Comparison of ENCODE assay signal across 27 cellular contexts in genomic region chr12:110903511-110903910, GRCh38. TPM values are rescaled to one million over a fixed set of nuclear protein-coding genes. Genes with fewer than 3 reads are reported as not detected.
A peak's percentile ranks its signal among the peaks of the same experiment; 100 is the strongest.
DNase-seq lines count a peak whose midpoint lies in the region; ATAC-seq, FAIRE-seq and TF ChIP-seq lines count a peak whose summit lies in the region.
"Had no signal": no experiment of that assay in that cellular context is flagged by ENCODE, and none has a peak within 500 bp of the region (broad histone marks: within the 10 kb centered on the region; RNA-seq: fewer than 3 reads in every experiment).

No MANE protein-coding gene starts in this region.

- H3K36me3 Mint-ChIP-seq in WTC11 = no peaks in the 10 kb centered on the region
- H3K36me3 Mint-ChIP-seq: CD14-positive monocyte; CD4-positive, alpha-beta memory T cell; CD4-positive, CD25-positive, alpha-beta regulatory T cell; CD8-positive, alpha-beta memory T cell had no signal

- no peaks in the 10 kb centered on the region for H3K9me1 ChIP-seq in K562 (ENCODE audit: control insufficient read depth, insufficient read depth, low read length)

- in situ Hi-C loops in K562 (cut with MboI) = no loop called here

- H3K79me2 ChIP-seq in K562 (ENCODE audit: control insufficient read depth, insufficient read depth, low read length) = no peaks in the 10 kb centered on the region

- DNase-seq in GM12891 (ENCODE audit: insufficient read length, low spot score) (no peak), WTC11 (ENCODE audit: low spot score) (no peak), K562 (ENCODE audit: extremely low read depth in 1 of 4, low spot score in 3 of 4) (no peak), spleen (peak; percentile 2), left lobe of liver (ENCODE audit: low spot score) (no peak), DMS79 treated with DMSO at 0.1 percent for 48 hours (lab: John Stamatoyannopoulos, UW) (no peak)
- DNase-seq: 8988T; ACHN; BE2C; C1 segment of cervical spinal cord; CD4-positive, alpha-beta memory T cell; CD4-positive, CD25-positive, alpha-beta regulatory T cell; CD8-positive, alpha-beta memory T cell; COR-L47; DMS 273 treated with DMSO at 0.1 percent for 48 hours; DMS153; DMS53; DMS79; GF-D8 had no signal

- BruUV-seq in K562 (replicated peaks; lab: Mats Ljungman, UMichigan) = no TSS peak

- 0% methylated on average over 4 of the region's 4 CpGs for WGBS in K562 (ENCODE audit: insufficient coverage, low coverage, missing lambda C conversion rate)
- 92 to 97% (median 94%) methylated on average over 4 of the region's 4 CpGs for WGBS in spleen, 5 donors

- H3K9me3 ChIP-seq in K562 (replicated peaks; ENCODE audit: control insufficient read depth, insufficient read depth, low read depth, low read length) = no peaks in the 10 kb centered on the region; the same call in 1 of the 2 replicates
- no peaks in the 10 kb centered on the region for H3K9me3 ChIP-seq in spleen
- H3K9me3 ChIP-seq: BE2C, BLaER1 had no signal

- TF ChIP-seq POLR2A in GM12891 (IDR thresholded peaks at IDR 0.05; ENCODE audit: low read depth, low read length) (no peak), K562 (conservative IDR thresholded peaks at IDR 0.05) (no peak), spleen (IDR thresholded peaks at IDR 0.05) (no peak)

- H3K27ac ChIP-seq in K562 (ENCODE audit: extremely low read depth, low read depth, low read length) = no peak overlapping the region
- no peak overlapping the region for H3K27ac ChIP-seq in spleen
- H3K27ac ChIP-seq: BLaER1 had no signal

- CTCF ChIA-PET in WTC11 (lab: Charles Lee) (interaction anchor here (1.2 kb wide), 1 partner anchor 395 kb away, joined by 3 read pairs; no protein-coding TSS in a partner anchor), K562 (lab: Yijun Ruan, JAX; ENCODE audit: low intra/inter-chr PET ratio) (no interaction called here)

- no peak overlapping the region for H3K4me2 ChIP-seq in K562 (ENCODE audit: insufficient read depth, low read length)
- H3K4me2 ChIP-seq: BLaER1 had no signal

- no peak overlapping the region for H3K27ac Mint-ChIP-seq in WTC11
- H3K27ac Mint-ChIP-seq: CD14-positive monocyte; CD4-positive, alpha-beta memory T cell; CD4-positive, CD25-positive, alpha-beta regulatory T cell had no signal

- TF ChIP-seq EP300 in K562 (IDR thresholded peaks at IDR 0.05; ENCODE audit: low read length) = no peak

- FAIRE-seq in GM12891 (lab: Jason Lieb, UNC) (peak; percentile 16), K562 (lab: Jason Lieb, UNC) (no peak)
- FAIRE-seq: A204.1, G401.6, GM19239 had no signal

- no peaks in the 10 kb centered on the region; the same call in 1 of the 2 replicates for H3K9me3 Mint-ChIP-seq in WTC11
- H3K9me3 Mint-ChIP-seq: CD14-positive monocyte; CD4-positive, alpha-beta memory T cell; CD4-positive, CD25-positive, alpha-beta regulatory T cell; CD8-positive, alpha-beta memory T cell had no signal

- POLR2A ChIA-PET in WTC11 (lab: Charles Lee) = no interaction called here
- POLR2A ChIA-PET in K562 (lab: Yijun Ruan, JAX) = no interaction called here

- peaks cover 6% of the 10 kb centered on the region for H3K27me3 Mint-ChIP-seq in WTC11 (ENCODE audit: low read depth)

- no peak for TF ChIP-seq CTCF in WTC11 (IDR thresholded peaks at IDR 0.05)
- no peak for TF ChIP-seq CTCF in K562 (IDR thresholded peaks at IDR 0.05 in 2 of 3, conservative IDR thresholded peaks at IDR 0.05 in 1 of 3; ENCODE audit: insufficient read depth in 2 of 3, low read depth in 1 of 3, low read length in 3 of 3)
- no peak for TF ChIP-seq CTCF in spleen (IDR thresholded peaks at IDR 0.05 in 8 of 11, conservative IDR thresholded peaks at IDR 0.05 in 3 of 11)

- no peak overlapping the region for H3K9ac ChIP-seq in K562 (ENCODE audit: insufficient read depth in 1 of 2, low read depth in 2 of 2, low read length in 2 of 2)
- H3K9ac ChIP-seq: BLaER1 had no signal

- no peak overlapping the region for H3K4me3 Mint-ChIP-seq in WTC11
- H3K4me3 Mint-ChIP-seq: CD14-positive monocyte; CD4-positive, alpha-beta memory T cell; CD4-positive, CD25-positive, alpha-beta regulatory T cell; CD8-positive, alpha-beta memory T cell had no signal

- no peaks in the 10 kb centered on the region for H3K4me1 Mint-ChIP-seq in WTC11

- no peak overlapping the region for H2AFZ ChIP-seq in K562 (ENCODE audit: low read depth, low read length)

- no peak for TF ChIP-seq RAD21 in K562 (CRISPR knock-in tag; conservative IDR thresholded peaks at IDR 0.05 in 1 of 2, IDR thresholded peaks at IDR 0.05 in 1 of 2)

- H3K36me3 ChIP-seq in K562 (ENCODE audit: control insufficient read depth, insufficient read depth, low read length) (no peaks in the 10 kb centered on the region), spleen (no peaks in the 10 kb centered on the region)
- H3K36me3 ChIP-seq: BE2C, BLaER1 had no signal

- H4K20me1 ChIP-seq in K562 (replicated peaks; ENCODE audit: control insufficient read depth, insufficient read depth, low read length) = no peaks in the 10 kb centered on the region
- H4K20me1 ChIP-seq: BLaER1 had no signal

- H3K27me3 ChIP-seq in K562 (ENCODE audit: control insufficient read depth in 2 of 2, insufficient read depth in 2 of 2, low read length in 2 of 2) (peaks cover 3 to 24% of the 10 kb centered on the region in 2 experiments; a peak in 4 of 5 replicates), spleen (replicated peaks in 1 of 7) (no peaks in the 10 kb centered on the region)
- H3K27me3 ChIP-seq: BE2C, BLaER1 had no signal

- ATAC-seq in WTC11 = no peak
- no peak for ATAC-seq in K562
- no peak for ATAC-seq in left lobe of liver
- no peak for ATAC-seq in GM21786 (IDR thresholded peaks at IDR 0.05; ENCODE audit: unreplicated experiment)

- intact Hi-C loops in K562 (cut with micrococcal nuclease) (no loop called here), spleen (cut with DNase I; ENCODE audit: low total_unique reads) (no loop called here)

- H3K4me1 ChIP-seq in K562 (replicated peaks in 1 of 2; ENCODE audit: control insufficient read depth in 2 of 2, insufficient read depth in 2 of 2, low read length in 2 of 2) = 0 out of 5 replicates have a peak, but pooled peaks cover 0 to under 1% of the 10 kb centered on the region in 2 experiments
- H3K4me1 ChIP-seq in spleen = peaks cover 0 to 12% (median 2%) of the 10 kb centered on the region in 6 donors
- H3K4me1 ChIP-seq: BE2C had no signal

- H3K4me3 ChIP-seq in K562 (no peak overlapping the region), spleen (no peak overlapping the region)
- H3K4me3 ChIP-seq: BLaER1 had no signal

TF ChIP-seq in GM12891, 5 proteins besides CTCF, POLR2A, EP300 and RAD21 (continues in another document):
- TF ChIP-seq SPI1 (IDR thresholded peaks at IDR 0.05; ENCODE audit: low read depth, low read length) = no peak
- no peak for TF ChIP-seq PAX5 (IDR thresholded peaks at IDR 0.05; ENCODE audit: insufficient read depth, low read length, severe bottlenecking)

TF ChIP-seq in WTC11, 78 proteins besides CTCF, POLR2A, EP300 and RAD21 (continues in another document):
- 0 out of 2 replicates have a peak, but pooled peaks have one; percentile 26 for TF ChIP-seq GTF2I (CRISPR knock-in tag; conservative IDR thresholded peaks at IDR 0.05)
- no peak for TF ChIP-seq ZNF671 (CRISPR knock-in tag; IDR thresholded peaks at IDR 0.05)

TF ChIP-seq in K562, 482 proteins besides CTCF, POLR2A, EP300 and RAD21 (continues in another document):
- no peak for TF ChIP-seq JUNB (CRISPR knock-in tag; conservative IDR thresholded peaks at IDR 0.05)
- TF ChIP-seq ZNF24 (IDR thresholded peaks at IDR 0.05) = peak; percentile 74
- TF ChIP-seq RBM25 (IDR thresholded peaks at IDR 0.05; ENCODE audit: low read depth, low read length, severe bottlenecking) = peak; percentile 26

RNA-seq across cellular contexts. Expression of gene MYL2, which starts 16.9 kb away (rescaled TPM):
- polyA plus RNA-seq in GM12891 (2012; ENCODE audit: low read depth, missing spikeins) = 2.6 TPM
- total RNA-seq in WTC11 (2021) (not detected in 3 replicates), K562 (2014; rRNA removed) (not detected in 2 replicates), K562 (2014; rRNA removed; fragmentation: Illumina TruSeq; extraction: Trizol) (not detected in 2 replicates), K562 (2015; rRNA removed; fragmentation: Illumina TruSeq; extraction: Trizol) (not detected in 2 replicates), K562 (2021) (not detected in 2 replicates), spleen (not detected), left lobe of liver (not detected)
- total RNA-seq in K562 (2011; cell fraction: chromatin; rRNA removed; ENCODE audit: low replicate concordance) = not detected in 2 replicates
- total RNA-seq in K562 (2011; cell fraction: nucleolus; rRNA removed) = not detected in 2 replicates
- total RNA-seq in K562 (2011; cell fraction: nucleoplasm; rRNA removed) = not detected in 2 replicates
- polyA plus RNA-seq in K562 (2011; rRNA removed) (not detected in 2 replicates), K562 (2014; fragmentation: Illumina TruSeq; extraction: Trizol) (not detected in 2 replicates), K562 (2014; fragmentation: Nextera tagmentation; extraction: Ambion mirVana) (not detected), K562 (2014; rRNA removed) (not detected in 2 replicates), spleen (1 to 10 TPM; 1.2 to 8.5 (median 1.3) TPM)
- polyA plus RNA-seq in K562 (2011; cell fraction: cytosol; rRNA removed) = not detected in 2 replicates
- polyA plus RNA-seq in K562 (2011; cell fraction: nucleus; rRNA removed) = not detected in 2 replicates
- not detected in 2 replicates for polyA plus RNA-seq in K562 (2012)
- polyA minus RNA-seq in K562 (2011; rRNA and poly(A)+ RNA removed) = not detected in 2 replicates
- not detected in 2 replicates for polyA minus RNA-seq in K562 (2011; cell fraction: cytosol; rRNA and poly(A)+ RNA removed)
- polyA minus RNA-seq in K562 (2011; cell fraction: nucleus; rRNA and poly(A)+ RNA removed) = not detected in 2 replicates
- total RNA-seq: A673; CD4-positive, alpha-beta memory T cell; CD4-positive, CD25-positive, alpha-beta regulatory T cell; CD8-positive, alpha-beta memory T cell had no signal
- polyA plus RNA-seq: AG04450; CD14-positive monocyte; CD4-positive, alpha-beta memory T cell; CD4-positive, CD25-positive, alpha-beta regulatory T cell; CD8-positive, alpha-beta memory T cell had no signal

RNA-seq across cellular contexts. Expression of gene CCDC63, which starts 56.7 kb away (rescaled TPM):
- polyA plus RNA-seq in GM12891 (2012; ENCODE audit: low read depth, missing spikeins) = not detected
- total RNA-seq in WTC11 (2021) (0.44 to 1.3 TPM (median 0.98 TPM) in 3 replicates), K562 (2014; rRNA removed) (not detected in 2 replicates), K562 (2014; rRNA removed; fragmentation: Illumina TruSeq; extraction: Trizol) (not detected in 2 replicates), K562 (2015; rRNA removed; fragmentation: Illumina TruSeq; extraction: Trizol) (not detected in 2 replicates), K562 (2021) (not detected in 2 replicates), spleen (not detected), left lobe of liver (not detected)
- not detected in 2 replicates for total RNA-seq in K562 (2011; cell fraction: chromatin; rRNA removed; ENCODE audit: low replicate concordance)
- total RNA-seq in K562 (2011; cell fraction: nucleolus; rRNA removed) = not detected in 2 replicates
- not detected in 2 replicates for total RNA-seq in K562 (2011; cell fraction: nucleoplasm; rRNA removed)
- polyA plus RNA-seq in K562 (2011; rRNA removed) (not detected in 2 replicates), K562 (2014; fragmentation: Illumina TruSeq; extraction: Trizol) (not detected in 2 replicates), K562 (2014; fragmentation: Nextera tagmentation; extraction: Ambion mirVana) (not detected), K562 (2014; rRNA removed) (not detected in 2 replicates), spleen (not detected)
- not detected in 2 replicates for polyA plus RNA-seq in K562 (2011; cell fraction: cytosol; rRNA removed)
- not detected in 2 replicates for polyA plus RNA-seq in K562 (2011; cell fraction: nucleus; rRNA removed)
- polyA plus RNA-seq in K562 (2012) = not detected in 2 replicates
- not detected in 2 replicates for polyA minus RNA-seq in K562 (2011; rRNA and poly(A)+ RNA removed)
- polyA minus RNA-seq in K562 (2011; cell fraction: cytosol; rRNA and poly(A)+ RNA removed) = not detected in 2 replicates
- not detected in 2 replicates for polyA minus RNA-seq in K562 (2011; cell fraction: nucleus; rRNA and poly(A)+ RNA removed)
- total RNA-seq: CD4-positive, alpha-beta memory T cell; CD4-positive, CD25-positive, alpha-beta regulatory T cell; CD8-positive, alpha-beta memory T cell had no signal
- polyA plus RNA-seq: AG04450; CD4-positive, alpha-beta memory T cell; CD4-positive, CD25-positive, alpha-beta regulatory T cell; CD8-positive, alpha-beta memory T cell had no signal
